Comparison of ENCODE assay signal across 24 cellular contexts in the genomic region with DNA sequence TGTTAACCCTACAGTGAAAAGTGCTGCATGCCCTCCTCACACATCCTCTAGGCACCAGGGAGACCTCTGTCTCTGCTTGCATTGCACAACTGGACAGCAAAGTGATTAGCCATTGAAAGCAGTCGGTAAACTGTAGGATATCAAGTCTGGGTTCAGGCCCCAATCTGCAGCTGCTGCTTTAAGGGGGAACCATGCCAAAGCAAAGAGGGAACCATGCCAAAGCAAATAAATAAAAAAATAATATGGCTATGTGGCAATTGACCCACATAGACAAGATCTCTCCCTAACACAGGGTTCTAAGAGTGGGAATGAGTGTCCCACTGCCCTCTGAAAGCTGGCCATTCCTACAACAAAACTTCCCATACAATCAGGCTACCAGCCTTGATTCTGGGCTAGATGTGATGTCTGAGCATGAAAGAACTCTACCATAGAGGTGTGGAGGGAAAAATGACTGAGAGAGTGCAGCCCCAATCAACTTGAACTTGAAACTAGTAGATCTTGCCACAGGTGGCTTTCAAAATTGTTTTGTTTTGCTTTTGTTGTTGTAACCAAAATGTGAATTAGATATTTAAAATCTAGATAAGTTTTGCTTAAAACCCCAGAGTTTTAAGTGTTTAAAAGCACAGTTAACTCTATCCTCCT.
DNase-seq lines count a peak whose midpoint lies in the region; ATAC-seq and TF ChIP-seq lines count a peak whose summit lies in the region.
"Had no signal": no experiment of that assay in that cellular context is flagged by ENCODE, and none has a peak within 500 bp of the region (broad histone marks: within the 10 kb centered on the region; RNA-seq: fewer than 3 reads in every experiment).

No MANE protein-coding gene starts in this region.

- H3K27me3 ChIP-seq in right lobe of liver (no peaks in the 10 kb centered on the region), H7 (ENCODE audit: control insufficient read depth, insufficient read depth, low read length) (no peaks in the 10 kb centered on the region)
- H3K27me3 ChIP-seq: BLaER1 treated with 17β-estradiol and CSF1 and Interleukin-3, amounts not matched to agents 10 nM and 100 nM; testis; vagina had no signal

- TF ChIP-seq POLR2A in right lobe of liver (IDR thresholded peaks at IDR 0.05): no peak

- no peak for TF ChIP-seq CTCF in right lobe of liver (IDR thresholded peaks at IDR 0.05)

- no peaks in the 10 kb centered on the region for H3K9me3 ChIP-seq in right lobe of liver
- H3K9me3 ChIP-seq: testis, vagina had no signal

- peak; percentile 10 for DNase-seq in DMS153 treated with DMSO at 0.1 percent for 48 hours (lab: John Stamatoyannopoulos, UW; ENCODE audit: unreplicated experiment)
- DNase-seq in NCI-H1105 (lab: John Stamatoyannopoulos, UW): peak; percentile 29
- DNase-seq in SHP77 treated with DMSO at 0.1 percent for 48 hours (lab: John Stamatoyannopoulos, UW): peak; percentile 80
- no peak for DNase-seq in right lobe of liver
- no peak for DNase-seq in stimulated activated CD4-positive, alpha-beta T cell treated with anti-CD3 and anti-CD28 coated beads, Interleukin-1b, Interleukin-23, amount 100 ng/mL, for 48 hours
- DNase-seq in stimulated activated CD8-positive, alpha-beta memory T cell treated with anti-CD3 and anti-CD28 coated beads, Interleukin-4, amount 100 ng/mL, for 48 hours: no peak
- no peak for DNase-seq in H7
- DNase-seq: activated CD4-positive, alpha-beta memory T cell treated with anti-CD3 and anti-CD28 coated beads for 36 hours; activated CD8-positive, alpha-beta memory T cell treated with anti-CD3 and anti-CD28 coated beads, Interleukin-2, amount 50 U/mL, for 48 hours; activated naive CD8-positive, alpha-beta T cell treated with anti-CD3 and anti-CD28 coated beads, Interleukin-2, amount 10 ng/mL, durations not matched to agents 7 days and 5 days; mesenchymal stem cell; NCI-H1436; NCI-H526 treated with DMSO at 0.1 percent for 48 hours; stimulated activated CD4-positive, alpha-beta T cell treated with anti-CD3 and anti-CD28 coated beads, Interleukin-2, amount 100 ng/mL, for 48 hours; stimulated activated naive CD4-positive, alpha-beta T cell treated with Interleukin-2 at 50 U/mL for 16 hours; SW 1271; testis had no signal

- ATAC-seq in right lobe of liver (peak; percentile 68 to 90 (median 80)), GM19455 (IDR thresholded peaks at IDR 0.05; ENCODE audit: unreplicated experiment) (no peak)
- ATAC-seq: activated CD4-positive, CD25-positive, alpha-beta regulatory T cell treated with anti-CD3 and anti-CD28 coated beads, Interleukin-2, amount 50 U/mL, for 24 hours; HCT116 had no signal

- no peak overlapping the region for H3K4me3 ChIP-seq in right lobe of liver
- H3K4me3 ChIP-seq in H7 (ENCODE audit: insufficient read depth, low read depth, low read length): no peak overlapping the region
- H3K4me3 ChIP-seq: BLaER1 treated with 17β-estradiol and CSF1 and Interleukin-3, amounts not matched to agents 10 nM and 100 nM; testis; vagina had no signal

- 20% methylated on average over 1 of the region's 1 CpG for WGBS in right lobe of liver (ENCODE audit: insufficient coverage, low coverage, low lambda C conversion rate, missing lambda C conversion rate)

- no peaks in the 10 kb centered on the region for H3K36me3 ChIP-seq in right lobe of liver
- H3K36me3 ChIP-seq in H7 (replicated peaks; ENCODE audit: control insufficient read depth, insufficient read depth, low read length): no peaks in the 10 kb centered on the region
- H3K36me3 ChIP-seq: BLaER1 treated with 17β-estradiol and CSF1 and Interleukin-3, amounts not matched to agents 10 nM and 100 nM; vagina had no signal

- no peak overlapping the region for H3K27ac ChIP-seq in right lobe of liver
- H3K27ac ChIP-seq: BLaER1 treated with 17β-estradiol and CSF1 and Interleukin-3, amounts not matched to agents 10 nM and 100 nM; epithelial cell of prostate; HL-60; testis; vagina had no signal

- peaks cover 0 to 3% (median 0%) of the 10 kb centered on the region in 4 donors for H3K4me1 ChIP-seq in right lobe of liver
- H3K4me1 ChIP-seq: BLaER1 treated with 17β-estradiol and CSF1 and Interleukin-3, amounts not matched to agents 10 nM and 100 nM; testis; vagina had no signal

- intact Hi-C loops in right lobe of liver (cut with DNase I): no loop called here

Comparison
In these comparisons a context has a peak if more than half of its experiments do, and no peak if none do; other contexts are left out.
1. DNase-seq: peak in DMS153 treated with DMSO at 0.1 percent for 48 hours (single experiment), NCI-H1105 (single experiment) and SHP77 treated with DMSO at 0.1 percent for 48 hours (single experiment); none in right lobe of liver (0 of 3), stimulated activated CD4-positive, alpha-beta T cell treated with anti-CD3 and anti-CD28 coated beads, Interleukin-1b, Interleukin-23, amount 100 ng/mL, for 48 hours (single experiment), stimulated activated CD8-positive, alpha-beta memory T cell treated with anti-CD3 and anti-CD28 coated beads, Interleukin-4, amount 100 ng/mL, for 48 hours (single experiment) and H7 (single experiment).